Comparison of ENCODE assay signal across 9 cellular contexts in the genomic region with DNA sequence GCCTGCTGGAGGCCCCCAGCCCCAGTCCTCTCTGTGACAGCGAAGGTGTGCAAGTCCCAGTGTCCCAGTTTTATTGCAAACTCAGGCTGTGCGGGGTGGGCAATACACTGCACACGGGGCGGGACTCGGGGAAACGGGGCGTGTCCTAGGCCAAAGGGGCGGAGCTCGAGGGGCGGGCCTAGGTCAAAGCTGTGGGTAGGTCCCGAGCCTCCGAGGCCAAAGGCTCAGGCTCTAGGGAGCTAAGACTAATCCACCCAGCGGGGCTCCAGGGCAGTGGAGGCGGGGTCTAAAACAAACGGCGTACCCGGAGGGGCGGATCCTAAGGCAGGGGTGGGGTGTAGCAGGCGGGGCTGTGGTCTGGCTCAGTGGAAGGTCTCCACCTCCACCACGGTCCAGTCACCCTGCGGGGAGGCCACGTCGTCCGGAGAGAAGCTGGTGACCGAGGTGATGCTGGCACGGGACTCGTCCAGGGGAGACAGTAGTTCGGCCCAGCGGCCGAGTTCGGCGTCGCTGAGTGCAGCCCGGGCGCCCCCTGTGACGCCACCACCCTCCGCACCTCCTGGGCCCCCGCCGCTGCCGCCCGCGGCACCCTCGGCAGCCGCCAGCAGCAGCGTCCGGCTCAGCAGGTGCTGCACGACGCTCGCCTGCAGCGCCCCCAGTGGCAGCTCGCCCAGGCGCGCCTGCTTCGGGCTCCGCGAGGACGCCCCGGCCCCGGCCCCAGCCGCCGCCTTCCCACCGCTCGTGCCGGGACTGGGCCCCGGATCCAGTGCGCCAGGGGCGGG. TPM values are rescaled to one million over a fixed set of nuclear protein-coding genes. Genes with fewer than 3 reads are reported as not detected.
DNase-seq lines count a peak whose midpoint lies in the region; ATAC-seq, FAIRE-seq and TF ChIP-seq lines count a peak whose summit lies in the region.
"Had no signal": no experiment of that assay in that cellular context is flagged by ENCODE, and none has a peak within 500 bp of the region (broad histone marks: within the 10 kb centered on the region; RNA-seq: fewer than 3 reads in every experiment).

No MANE protein-coding gene starts in this region.

- TF ChIP-seq CTCF in CD14-positive monocyte (IDR thresholded peaks at IDR 0.05) (peak; percentile 97), HL-60 (IDR thresholded peaks at IDR 0.05; ENCODE audit: insufficient read depth, low read length) (peak; percentile 27), astrocyte (IDR thresholded peaks at IDR 0.05; ENCODE audit: insufficient read depth, low read depth, low read length) (no peak), smooth muscle cell (IDR thresholded peaks at IDR 0.05; ENCODE audit: borderline replicate concordance, insufficient read depth, poor library complexity, severe bottlenecking) (peak; percentile 68)

- H3K36me3 ChIP-seq in astrocyte (ENCODE audit: insufficient read depth, low read length) (no peaks in the 10 kb centered on the region), iPS-20b (ENCODE audit: insufficient read depth, low read depth, low read length) (no peaks in the 10 kb centered on the region), smooth muscle cell (ENCODE audit: low read depth) (no peaks in the 10 kb centered on the region)

- intact Hi-C loops in CD14-positive monocyte (cut with micrococcal nuclease): loop anchor here in 1 of 2 donors (5.0 kb wide), 1 partner anchor 53 kb away; a partner anchor contains a TSS

- FAIRE-seq in astrocyte (lab: Jason Lieb, UNC): no peak

- H3K4me2 ChIP-seq in astrocyte (ENCODE audit: low read length) (peak overlapping the region; percentile 70), smooth muscle cell (peak overlapping the region; percentile 84)

- H3K9me3 Mint-ChIP-seq in CD14-positive monocyte (peaks cover 3 to 41% (median 17%) of the 10 kb centered on the region in 7 donors), astrocyte (ENCODE audit: unreplicated experiment) (no peaks in the 10 kb centered on the region)
- no peaks in the 10 kb centered on the region for H3K9me3 Mint-ChIP-seq in T-helper 2 cell treated with Interferon-gamma antibody and Interleukin-4, amounts not matched to agents 5 μg/mL and 100 μg/mL, for 36 hours

- H3K27ac ChIP-seq in HL-60 (replicated peaks): 0 out of 2 replicates have a peak overlapping the region, but pooled peaks have one; percentile 29
- no peak overlapping the region for H3K27ac ChIP-seq in astrocyte (ENCODE audit: low read depth, low read length)
- H3K27ac ChIP-seq in iPS-20b (ENCODE audit: low read length): no peak overlapping the region
- no peak overlapping the region for H3K27ac ChIP-seq in smooth muscle cell (ENCODE audit: low read depth)

- WGBS in smooth muscle cell (ENCODE audit: low lambda C conversion rate): 3% methylated on average over 65 of the region's 67 CpGs

- H3K4me1 Mint-ChIP-seq in CD14-positive monocyte (peaks cover 41% of the 10 kb centered on the region), astrocyte (ENCODE audit: low read depth, unreplicated experiment) (peaks cover 4% of the 10 kb centered on the region)
- peaks cover 21% of the 10 kb centered on the region for H3K4me1 Mint-ChIP-seq in T-helper 2 cell treated with Interferon-gamma antibody and Interleukin-4, amounts not matched to agents 5 μg/mL and 100 μg/mL, for 36 hours (ENCODE audit: low read depth)

- H3K27me3 Mint-ChIP-seq in CD14-positive monocyte (ENCODE audit: low read depth in 3 of 3) (peaks cover 70 to 83% (median 77%) of the 10 kb centered on the region in 3 donors), astrocyte (ENCODE audit: low read depth, unreplicated experiment) (peaks cover 22% of the 10 kb centered on the region)
- peaks cover 60% of the 10 kb centered on the region for H3K27me3 Mint-ChIP-seq in T-helper 2 cell treated with Interferon-gamma antibody and Interleukin-4, amounts not matched to agents 5 μg/mL and 100 μg/mL, for 36 hours (ENCODE audit: low read depth)

- H3K4me1 ChIP-seq in astrocyte (ENCODE audit: insufficient read depth, low read length) (peaks cover 12% of the 10 kb centered on the region), iPS-20b (ENCODE audit: insufficient read depth, low read length) (no peaks in the 10 kb centered on the region; the same call in 1 of the 2 replicates), smooth muscle cell (ENCODE audit: low read depth) (peaks cover 4% of the 10 kb centered on the region)

- ATAC-seq in GM19463 (IDR thresholded peaks at IDR 0.05; ENCODE audit: unreplicated experiment): peak; percentile 47

- H4K20me1 ChIP-seq in astrocyte (ENCODE audit: insufficient read depth, low read length) (peaks cover 10% of the 10 kb centered on the region), smooth muscle cell (ENCODE audit: low read depth) (no peaks in the 10 kb centered on the region)

- H3K27me3 ChIP-seq in HL-60 (ENCODE audit: insufficient read depth, poor library complexity, severe bottlenecking): peaks cover 12% of the 10 kb centered on the region
- H3K27me3 ChIP-seq in astrocyte (ENCODE audit: insufficient read depth, low read length): peaks cover 16% of the 10 kb centered on the region
- peaks cover 55% of the 10 kb centered on the region for H3K27me3 ChIP-seq in iPS-20b (ENCODE audit: insufficient read depth, low read length)
- peaks cover 64% of the 10 kb centered on the region for H3K27me3 ChIP-seq in smooth muscle cell (ENCODE audit: low read depth)

- H3K4me3 Mint-ChIP-seq in CD14-positive monocyte (peak overlapping the region; percentile 66 to 83), astrocyte (ENCODE audit: unreplicated experiment) (peak overlapping the region; percentile 60)
- peak overlapping the region; percentile 74 for H3K4me3 Mint-ChIP-seq in T-helper 2 cell treated with Interferon-gamma antibody and Interleukin-4, amounts not matched to agents 5 μg/mL and 100 μg/mL, for 36 hours

- H3K9ac ChIP-seq in astrocyte (ENCODE audit: low read length) (no peak overlapping the region), iPS-20b (ENCODE audit: low read depth, low read length) (no peak overlapping the region), smooth muscle cell (ENCODE audit: low read depth) (no peak overlapping the region)

- H3K36me3 Mint-ChIP-seq in CD14-positive monocyte (peaks cover 4 to 8% of the 10 kb centered on the region in 2 donors), astrocyte (ENCODE audit: low read depth, unreplicated experiment) (no peaks in the 10 kb centered on the region)
- H3K36me3 Mint-ChIP-seq in T-helper 2 cell treated with Interferon-gamma antibody and Interleukin-4, amounts not matched to agents 5 μg/mL and 100 μg/mL, for 36 hours (ENCODE audit: low read depth): no peaks in the 10 kb centered on the region

- H3K79me2 ChIP-seq in astrocyte (ENCODE audit: insufficient read depth, low read length) (no peaks in the 10 kb centered on the region), smooth muscle cell (ENCODE audit: low read depth) (no peaks in the 10 kb centered on the region)

- DNase-seq in CD14-positive monocyte (ENCODE audit: low spot score): no peak
- peak in 1 of 2 experiments; percentile 74 for DNase-seq in HL-60 (ENCODE audit: low read depth in 1 of 2, low spot score in 1 of 2)
- DNase-seq in T-helper 2 cell treated with Interferon-gamma antibody and Interleukin-4, amounts not matched to agents 5 μg/mL and 100 μg/mL, for 36 hours (ENCODE audit: low spot score): peak; percentile 80
- DNase-seq in astrocyte (ENCODE audit: low read depth): no peak
- peak; percentile 54 for DNase-seq in smooth muscle cell (lab: John Stamatoyannopoulos, UW; ENCODE audit: unreplicated experiment)
- DNase-seq in SK-N-DZ (ENCODE audit: low spot score): no peak

- peaks cover 3% of the 10 kb centered on the region for H3F3A ChIP-seq in smooth muscle cell (ENCODE audit: low read depth)

- H3K27ac Mint-ChIP-seq in CD14-positive monocyte (no peak overlapping the region), astrocyte (ENCODE audit: unreplicated experiment) (no peak overlapping the region)
- H3K27ac Mint-ChIP-seq in T-helper 2 cell treated with Interferon-gamma antibody and Interleukin-4, amounts not matched to agents 5 μg/mL and 100 μg/mL, for 36 hours: peak overlapping the region; percentile 49

- H3K4me3 ChIP-seq in HL-60 (replicated peaks; ENCODE audit: insufficient read depth, low read length): peak overlapping the region; percentile 48
- H3K4me3 ChIP-seq in astrocyte (ENCODE audit: insufficient read depth, low read depth, low read length): no peak overlapping the region
- H3K4me3 ChIP-seq in iPS-20b (ENCODE audit: low read length): peak overlapping the region; percentile 63; the same call in 1 of the 2 replicates
- peak overlapping the region; percentile 46 for H3K4me3 ChIP-seq in smooth muscle cell

- H2AFZ ChIP-seq in astrocyte (ENCODE audit: low read depth, low read length): no peak overlapping the region
- peak overlapping the region; percentile 62 for H2AFZ ChIP-seq in smooth muscle cell (ENCODE audit: low read depth)

- no peaks in the 10 kb centered on the region for H3K9me3 ChIP-seq in astrocyte (ENCODE audit: insufficient read depth, low read depth, low read length)
- H3K9me3 ChIP-seq in iPS-20b (ENCODE audit: insufficient read depth, low read depth, low read length): no peaks in the 10 kb centered on the region
- no peaks in the 10 kb centered on the region for H3K9me3 ChIP-seq in smooth muscle cell (replicated peaks; ENCODE audit: low read depth)

RNA-seq across cellular contexts. Expression of a gene that starts 5.3 kb away (rescaled TPM):
- polyA plus RNA-seq in CD14-positive monocyte (not detected), smooth muscle cell (0.57 and 2.5 TPM in 2 replicates)
- total RNA-seq in astrocyte (0.55 and 1.3 TPM in 2 replicates), smooth muscle cell (0.13 TPM in 1 of 2 replicates, not detected in the other)
- 1.3 and 2.0 TPM in 2 replicates for polyA plus RNA-seq in SK-N-DZ (2014; cell fraction: cytosol; rRNA removed)
- polyA plus RNA-seq in SK-N-DZ (2014; cell fraction: nucleus; rRNA removed): 1.9 and 6.1 TPM in 2 replicates

RNA-seq across cellular contexts. Expression of a gene that starts 19.4 kb away (rescaled TPM):
- polyA plus RNA-seq in CD14-positive monocyte: not detected
- 6.5 and 6.6 TPM in 2 replicates for total RNA-seq in astrocyte
- total RNA-seq in smooth muscle cell: 7.6 and 7.8 TPM in 2 replicates
- 6.3 and 7.4 TPM in 2 replicates for polyA plus RNA-seq in smooth muscle cell
- polyA plus RNA-seq in SK-N-DZ (2014; cell fraction: cytosol; rRNA removed): 0.61 and 1.1 TPM in 2 replicates
- 0.18 and 0.23 TPM in 2 replicates for polyA plus RNA-seq in SK-N-DZ (2014; cell fraction: nucleus; rRNA removed)
- total RNA-seq: T-helper 1 cell treated with Interleukin-12 subunit alpha and Interleukin-12 subunit beta and Interleukin-4 antibody, amounts not matched to agents 30 ng/mL and 1 ng/mL, for 36 hours had no signal

RNA-seq across cellular contexts. Expression of a gene that starts 34.8 kb away (rescaled TPM):
- 1 to 10 TPM in 1 of 2 donors, under 1 TPM in 1; 0.92 to 1.5 TPM for polyA plus RNA-seq in CD14-positive monocyte
- total RNA-seq in astrocyte: 20.9 and 22.9 TPM in 2 replicates
- total RNA-seq in smooth muscle cell: 6.7 and 8.2 TPM in 2 replicates
- polyA plus RNA-seq in smooth muscle cell: 9.2 and 13.1 TPM in 2 replicates
- 20.8 and 28.7 TPM in 2 replicates for polyA plus RNA-seq in SK-N-DZ (2014; cell fraction: cytosol; rRNA removed)
- 35.1 and 44.5 TPM in 2 replicates for polyA plus RNA-seq in SK-N-DZ (2014; cell fraction: nucleus; rRNA removed)

RNA-seq across cellular contexts. Expression of a gene that starts 38.8 kb away (rescaled TPM):
- polyA plus RNA-seq in CD14-positive monocyte: 1 to 10 TPM in 1 of 2 donors, under 1 TPM in 1; 0.76 to 1.3 TPM
- total RNA-seq in astrocyte: 22.1 and 25.7 TPM in 2 replicates
- total RNA-seq in smooth muscle cell: 8.8 and 10.9 TPM in 2 replicates
- polyA plus RNA-seq in smooth muscle cell: 15.9 and 21.2 TPM in 2 replicates
- 6.2 and 6.3 TPM in 2 replicates for polyA plus RNA-seq in SK-N-DZ (2014; cell fraction: cytosol; rRNA removed)
- polyA plus RNA-seq in SK-N-DZ (2014; cell fraction: nucleus; rRNA removed): 9.5 and 13.8 TPM in 2 replicates

RNA-seq across cellular contexts. Expression of a gene that starts 45.8 kb away (rescaled TPM):
- polyA plus RNA-seq in CD14-positive monocyte: not detected
- 2.8 and 4.6 TPM in 2 replicates for total RNA-seq in astrocyte
- total RNA-seq in smooth muscle cell: 18.7 and 20.7 TPM in 2 replicates
- polyA plus RNA-seq in smooth muscle cell: 44.0 and 46.6 TPM in 2 replicates
- polyA plus RNA-seq in SK-N-DZ (2014; cell fraction: cytosol; rRNA removed): 9.0 and 21.7 TPM in 2 replicates
- polyA plus RNA-seq in SK-N-DZ (2014; cell fraction: nucleus; rRNA removed): 11.4 and 25.5 TPM in 2 replicates

Comparison
In these comparisons a context has a peak if more than half of its experiments do, and no peak if none do; other contexts are left out.
1. DNase-seq: peak in T-helper 2 cell treated with Interferon-gamma antibody and Interleukin-4, amounts not matched to agents 5 μg/mL and 100 μg/mL, for 36 hours (single experiment) and smooth muscle cell (single experiment); none in CD14-positive monocyte (single experiment), astrocyte (single experiment) and SK-N-DZ (single experiment).
2. Peak in every context shown above with its lines, with median percentiles within 50 percentile points of each other: H3K4me3 Mint-ChIP-seq.